In the genomic region with DNA sequence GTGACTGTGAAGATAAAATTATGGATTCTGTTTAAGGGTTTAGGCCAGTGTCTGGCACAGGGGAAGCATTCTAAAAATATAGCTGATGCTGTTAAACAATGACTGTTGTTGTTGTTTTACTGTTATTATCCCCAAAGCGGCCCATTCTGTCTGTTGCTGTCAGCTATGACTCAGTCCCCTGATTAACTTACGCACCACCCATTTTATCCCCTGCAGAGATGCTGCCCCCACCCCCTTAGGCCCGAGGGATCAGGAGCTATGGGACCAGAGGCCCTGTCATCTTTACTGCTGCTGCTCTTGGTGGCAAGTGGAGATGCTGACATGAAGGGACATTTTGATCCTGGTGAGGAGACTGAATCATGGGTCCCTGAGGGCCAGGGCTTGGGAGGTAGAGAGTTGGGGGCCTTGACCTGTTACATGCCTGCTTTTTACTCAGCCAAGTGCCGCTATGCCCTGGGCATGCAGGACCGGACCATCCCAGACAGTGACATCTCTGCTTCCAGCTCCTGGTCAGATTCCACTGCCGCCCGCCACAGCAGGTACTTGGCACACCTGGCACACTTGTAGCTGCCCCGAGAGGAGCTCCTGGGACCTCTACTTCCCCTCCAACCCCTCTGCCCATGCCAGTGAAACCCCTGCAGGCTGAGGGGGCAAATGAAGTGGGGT, we compare ENCODE assay signal across 12 cellular contexts. TPM values are rescaled to one million over a fixed set of nuclear protein-coding genes. Genes with fewer than 3 reads are reported as not detected.
A peak's percentile ranks its signal among the peaks of the same experiment; 100 is the strongest.
DNase-seq lines count a peak whose midpoint lies in the region; ATAC-seq and TF ChIP-seq lines count a peak whose summit lies in the region.
"Had no signal": no experiment of that assay in that cellular context is flagged by ENCODE, and none has a peak within 500 bp of the region (broad histone marks: within the 10 kb centered on the region; RNA-seq: fewer than 3 reads in every experiment).

No MANE protein-coding gene starts in this region.

- H3K9me3 Mint-ChIP-seq in activated naive CD8-positive, alpha-beta T cell (ENCODE audit: low read depth), result no peaks in the 10 kb centered on the region
- no peaks in the 10 kb centered on the region for H3K9me3 Mint-ChIP-seq in activated naive CD8-positive, alpha-beta T cell treated with anti-CD3 and anti-CD28 coated beads, Interleukin-2, amount 50 U/mL, for 24 hours
- H3K9me3 Mint-ChIP-seq in effector memory CD8-positive, alpha-beta T cell, result no peaks in the 10 kb centered on the region

- DNase-seq in activated naive CD8-positive, alpha-beta T cell treated with anti-CD3 and anti-CD28 coated beads, Interleukin-2, amount 50 U/mL, for 24 hours, result no peak
- DNase-seq in breast epithelium (ENCODE audit: low spot score in 2 of 2) (no peak), upper lobe of right lung (peak; percentile 50), NCI-H524 treated with DMSO at 0.1 percent for 48 hours (lab: John Stamatoyannopoulos, UW) (no peak)
- no peak for DNase-seq in effector memory CD8-positive, alpha-beta T cell
- DNase-seq: activated T-cell treated with anti-CD3 and anti-CD28 coated beads, Interleukin-2, amount 50 U/mL, for 1 hour; stimulated activated CD8-positive, alpha-beta memory T cell treated with anti-CD3 and anti-CD28 coated beads, Interleukin-4, amount 100 ng/mL, for 48 hours; T-helper 2 cell had no signal

- H3K36me3 ChIP-seq in breast epithelium (no peaks in the 10 kb centered on the region), upper lobe of right lung (peaks cover 23% of the 10 kb centered on the region)

- peaks cover 0 to 3% of the 10 kb centered on the region in 2 donors for H3K4me1 ChIP-seq in breast epithelium
- peaks cover 19% of the 10 kb centered on the region for H3K4me1 ChIP-seq in upper lobe of right lung

- H3K27ac ChIP-seq in breast epithelium (peak overlapping the region; percentile 58 to 98), layer of hippocampus (ENCODE audit: low read depth, low read length) (peak overlapping the region; percentile 89), upper lobe of right lung (no peak overlapping the region)

- intact Hi-C loops in breast epithelium (cut with DNase I; ENCODE audit: low total_unique reads) (loop anchor here (5.0 kb wide), 1 partner anchor 161 kb away; no protein-coding TSS in a partner anchor), upper lobe of right lung (cut with DNase I) (no loop called here)

- no peaks in the 10 kb centered on the region for H3K27me3 ChIP-seq in breast epithelium
- no peaks in the 10 kb centered on the region for H3K27me3 ChIP-seq in layer of hippocampus (ENCODE audit: control insufficient read depth, insufficient read depth, low read length)
- H3K27me3 ChIP-seq in upper lobe of right lung, result no peaks in the 10 kb centered on the region

- H3K9me3 ChIP-seq in breast epithelium (no peaks in the 10 kb centered on the region), upper lobe of right lung (no peaks in the 10 kb centered on the region)

- peak overlapping the region; percentile 43 for H3K27ac Mint-ChIP-seq in activated naive CD8-positive, alpha-beta T cell
- no peak overlapping the region for H3K27ac Mint-ChIP-seq in activated naive CD8-positive, alpha-beta T cell treated with anti-CD3 and anti-CD28 coated beads, Interleukin-2, amount 50 U/mL, for 24 hours
- H3K27ac Mint-ChIP-seq in effector memory CD8-positive, alpha-beta T cell, result no peak overlapping the region

- no peak for TF ChIP-seq POLR2A in breast epithelium (IDR thresholded peaks at IDR 0.05)

- H3K4me3 Mint-ChIP-seq in activated naive CD8-positive, alpha-beta T cell, result no peak overlapping the region
- no peak overlapping the region for H3K4me3 Mint-ChIP-seq in activated naive CD8-positive, alpha-beta T cell treated with anti-CD3 and anti-CD28 coated beads, Interleukin-2, amount 50 U/mL, for 24 hours
- no peak overlapping the region for H3K4me3 Mint-ChIP-seq in effector memory CD8-positive, alpha-beta T cell

- no peak for TF ChIP-seq CTCF in breast epithelium (IDR thresholded peaks at IDR 0.05)
- TF ChIP-seq CTCF in upper lobe of right lung (IDR thresholded peaks at IDR 0.05), result no peak

- H3K27me3 Mint-ChIP-seq in activated naive CD8-positive, alpha-beta T cell, result no peaks in the 10 kb centered on the region
- no peaks in the 10 kb centered on the region for H3K27me3 Mint-ChIP-seq in activated naive CD8-positive, alpha-beta T cell treated with anti-CD3 and anti-CD28 coated beads, Interleukin-2, amount 50 U/mL, for 24 hours
- peaks cover 0 to 17% of the 10 kb centered on the region in 2 donors for H3K27me3 Mint-ChIP-seq in effector memory CD8-positive, alpha-beta T cell

- H3K4me1 Mint-ChIP-seq in activated naive CD8-positive, alpha-beta T cell (ENCODE audit: low read depth), result peaks cover 25% of the 10 kb centered on the region
- peaks cover 23% of the 10 kb centered on the region for H3K4me1 Mint-ChIP-seq in activated naive CD8-positive, alpha-beta T cell treated with anti-CD3 and anti-CD28 coated beads, Interleukin-2, amount 50 U/mL, for 24 hours
- H3K4me1 Mint-ChIP-seq in effector memory CD8-positive, alpha-beta T cell (ENCODE audit: low read depth in 2 of 2), result peaks cover 16 to 21% of the 10 kb centered on the region in 2 donors

- H3K36me3 Mint-ChIP-seq in activated naive CD8-positive, alpha-beta T cell, result peaks cover 7% of the 10 kb centered on the region
- peaks cover 3% of the 10 kb centered on the region for H3K36me3 Mint-ChIP-seq in activated naive CD8-positive, alpha-beta T cell treated with anti-CD3 and anti-CD28 coated beads, Interleukin-2, amount 50 U/mL, for 24 hours (ENCODE audit: low read depth)
- H3K36me3 Mint-ChIP-seq in effector memory CD8-positive, alpha-beta T cell (ENCODE audit: insufficient read depth), result peaks cover 4% of the 10 kb centered on the region

- no peak overlapping the region for H3K4me3 ChIP-seq in breast epithelium
- no peak overlapping the region for H3K4me3 ChIP-seq in upper lobe of right lung

- ATAC-seq in activated naive CD8-positive, alpha-beta T cell treated with anti-CD3 and anti-CD28 coated beads, Interleukin-2, amount 50 U/mL, for 24 hours, result no peak
- no peak for ATAC-seq in upper lobe of right lung
- ATAC-seq in effector memory CD8-positive, alpha-beta T cell (replicated peaks), result no peak
- no peak for ATAC-seq in GM19395 (IDR thresholded peaks at IDR 0.05; ENCODE audit: unreplicated experiment)

RNA-seq across cellular contexts. Expression of gene DDR1, which starts 4.3 kb away (rescaled TPM):
- total RNA-seq in breast epithelium (100 to 1,000 TPM in 1 of 3 donors, 10 to 100 TPM in 2; 18.1 to 149 (median 72.1) TPM), upper lobe of right lung (102 TPM)

RNA-seq across cellular contexts. Expression of gene GTF2H4, which starts 19.4 kb away (rescaled TPM):
- total RNA-seq in breast epithelium (10 to 100 TPM; 10.4 to 13.4 (median 11.1) TPM), upper lobe of right lung (44.6 TPM)

RNA-seq across cellular contexts. Expression of gene VARS2, which starts 25.4 kb away (rescaled TPM):
- total RNA-seq in breast epithelium (10 to 100 TPM; 15.7 to 19.2 (median 16.8) TPM), upper lobe of right lung (28.7 TPM)

RNA-seq across cellular contexts. Expression of gene SFTA2, which starts 43.4 kb away (rescaled TPM):
- total RNA-seq in breast epithelium (not detected), upper lobe of right lung (369 TPM)

RNA-seq across cellular contexts. Expression of gene MUCL3, which starts 52.2 kb away (rescaled TPM):
- total RNA-seq in breast epithelium (not detected), upper lobe of right lung (4.6 TPM)
- total RNA-seq: kidney epithelial cell had no signal
